In the genomic region with DNA sequence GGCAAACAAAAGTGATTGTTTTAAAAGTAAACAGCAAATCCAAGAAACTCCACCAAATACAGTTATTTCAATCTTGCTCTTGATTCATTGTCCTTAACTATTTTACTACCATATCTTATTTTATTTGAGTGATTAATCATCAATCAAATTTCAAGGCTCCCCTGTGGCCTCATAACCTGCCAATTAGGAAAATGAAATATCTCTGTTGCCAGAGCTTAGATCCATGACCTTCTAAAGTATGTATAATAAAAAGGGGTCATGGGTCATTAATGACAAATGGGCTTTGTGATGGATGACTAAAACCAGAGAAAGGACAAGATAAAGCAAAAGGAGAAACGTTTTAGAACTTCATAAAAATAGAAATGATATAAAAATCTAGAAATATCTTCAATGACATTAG, we compare ENCODE assay signal across 8 cellular contexts.
"Had no signal": no experiment of that assay in that cellular context is flagged by ENCODE, and none has a peak within 500 bp of the region (broad histone marks: within the 10 kb centered on the region; RNA-seq: fewer than 3 reads in every experiment).

No MANE protein-coding gene starts in this region.

- DNase-seq: H9, HCEC 1CT, IMR-90 had no signal

- H3K9me3 Mint-ChIP-seq: GM23338, H9 had no signal

- H3K4me1 Mint-ChIP-seq: GM23338, H9 had no signal

- FAIRE-seq: H1, H54, HTR-8/SVneo, K562 had no signal

- H2AFZ ChIP-seq: GM23338 had no signal

- ATAC-seq: GM23338, K562 had no signal

- H3K4me3 Mint-ChIP-seq: GM23338, H9 had no signal

- H3K4me2 ChIP-seq: GM23338 had no signal

- H3K4me3 ChIP-seq: GM23338, K562 had no signal
